1 cellular context compared by ENCODE assay signal in genomic region chr20:37337208-37337955, GRCh38.
TF ChIP-seq lines count a peak whose summit lies in the region.

No MANE protein-coding gene starts in this region.

TF ChIP-seq in HepG2, 621 proteins besides CTCF, POLR2A, EP300 and RAD21 (continued from another document and continues in another):
- TF ChIP-seq ZBTB7A (CRISPR knock-in tag; IDR thresholded peaks at IDR 0.05) (peak; percentile 86; the same call in 1 of the 2 replicates), ZNF652 (CRISPR knock-in tag; IDR thresholded peaks at IDR 0.05; ENCODE audit: borderline replicate concordance, low read depth) (no peak), ZNF274 (CRISPR knock-in tag; IDR thresholded peaks at IDR 0.05) (no peak), DPF2 (CRISPR knock-in tag; IDR thresholded peaks at IDR 0.05; ENCODE audit: borderline replicate concordance, low read depth) (peak; percentile 82; the same call in 1 of the 2 replicates), ATF1 (CRISPR knock-in tag; IDR thresholded peaks at IDR 0.05) (no peak), NFKB2 (CRISPR knock-in tag; IDR thresholded peaks at IDR 0.05; ENCODE audit: borderline replicate concordance) (no peak), ZNF232 (CRISPR knock-in tag; IDR thresholded peaks at IDR 0.05; ENCODE audit: borderline replicate concordance) (no peak; the same call in 1 of the 2 replicates), SIN3A (IDR thresholded peaks at IDR 0.05; ENCODE audit: borderline replicate concordance, low read depth, low read length) (0 out of 2 replicates have a peak, but pooled peaks have one; percentile 22), GFI1 (CRISPR knock-in tag; IDR thresholded peaks at IDR 0.05; ENCODE audit: borderline replicate concordance) (0 out of 2 replicates have a peak, but pooled peaks have one; percentile 38), ZNF337 (CRISPR knock-in tag; IDR thresholded peaks at IDR 0.05; ENCODE audit: borderline replicate concordance, low read depth) (0 out of 2 replicates have a peak, but pooled peaks have one; percentile 89), MEIS1 (CRISPR knock-in tag; IDR thresholded peaks at IDR 0.05; ENCODE audit: borderline replicate concordance) (peak; percentile 18; the same call in 1 of the 2 replicates), ZNF121 (CRISPR knock-in tag; IDR thresholded peaks at IDR 0.05) (peak; percentile 79), ZNF317 (CRISPR knock-in tag; IDR thresholded peaks at IDR 0.05) (0 out of 2 replicates have a peak, but pooled peaks have one; percentile 59), SMAD9 (CRISPR knock-in tag; IDR thresholded peaks at IDR 0.05) (0 out of 2 replicates have a peak, but pooled peaks have one; percentile 8), STAG1 (CRISPR knock-in tag; IDR thresholded peaks at IDR 0.05) (no peak), ETV6 (CRISPR knock-in tag; conservative IDR thresholded peaks at IDR 0.05) (no peak), NFKBIZ (CRISPR knock-in tag; IDR thresholded peaks at IDR 0.05) (no peak), SNAPC2 (CRISPR knock-in tag; IDR thresholded peaks at IDR 0.05) (peak; percentile 49; the same call in 1 of the 2 replicates), TMF1 (CRISPR knock-in tag; IDR thresholded peaks at IDR 0.05; ENCODE audit: low read depth) (peak; percentile 53; the same call in 1 of the 2 replicates), ZNF598 (CRISPR knock-in tag; IDR thresholded peaks at IDR 0.05; ENCODE audit: borderline replicate concordance) (peak; percentile 84; the same call in 1 of the 2 replicates), PHF5A (CRISPR knock-in tag; IDR thresholded peaks at IDR 0.05; ENCODE audit: low read depth, unreplicated experiment) (peak; percentile 54), ZBTB40 (IDR thresholded peaks at IDR 0.05) (no peak), ZBTB40 (CRISPR knock-in tag; IDR thresholded peaks at IDR 0.05) (no peak), SRSF9 (IDR thresholded peaks at IDR 0.05; ENCODE audit: borderline replicate concordance, insufficient read depth, low read depth, low read length, poor library complexity, severe bottlenecking) (no peak), RCOR2 (CRISPR knock-in tag; IDR thresholded peaks at IDR 0.05) (peak; percentile 93), HMG20A (CRISPR knock-in tag; IDR thresholded peaks at IDR 0.05; ENCODE audit: borderline replicate concordance) (peak; percentile 58; the same call in 1 of the 2 replicates), GABPA (IDR thresholded peaks at IDR 0.05; ENCODE audit: low read depth, low read length) (no peak), GABPA (CRISPR knock-in tag; IDR thresholded peaks at IDR 0.05; ENCODE audit: low read depth) (peak; percentile 39; the same call in 1 of the 2 replicates), ZNF580 (CRISPR knock-in tag; IDR thresholded peaks at IDR 0.05; ENCODE audit: borderline replicate concordance, low read depth) (no peak; the same call in 1 of the 2 replicates), KDM6A (CRISPR knock-in tag; IDR thresholded peaks at IDR 0.05; ENCODE audit: low read depth) (0 out of 2 replicates have a peak, but pooled peaks have one; percentile 40), ZNF34 (CRISPR knock-in tag; IDR thresholded peaks at IDR 0.05; ENCODE audit: borderline replicate concordance) (no peak), FOXO1 (CRISPR knock-in tag; IDR thresholded peaks at IDR 0.05) (peak; percentile 41), ZFP91 (CRISPR knock-in tag; IDR thresholded peaks at IDR 0.05; ENCODE audit: borderline replicate concordance) (peak; percentile 34), HNRNPK (IDR thresholded peaks at IDR 0.05; ENCODE audit: low read depth, low read length, poor library complexity, severe bottlenecking) (no peak), SSRP1 (CRISPR knock-in tag; IDR thresholded peaks at IDR 0.05) (no peak), ZNF878 (CRISPR knock-in tag; IDR thresholded peaks at IDR 0.05) (no peak), NCOA2 (CRISPR knock-in tag; IDR thresholded peaks at IDR 0.05) (peak; percentile 70), ZNF234 (CRISPR knock-in tag; conservative IDR thresholded peaks at IDR 0.05) (no peak), SKI (IDR thresholded peaks at IDR 0.05; ENCODE audit: partially characterized antibody) (peak; percentile 43), ZNF841 (CRISPR knock-in tag; IDR thresholded peaks at IDR 0.05; ENCODE audit: borderline replicate concordance) (no peak), ZNF569 (CRISPR knock-in tag; IDR thresholded peaks at IDR 0.05; ENCODE audit: borderline replicate concordance) (no peak), GMEB1 (CRISPR knock-in tag; IDR thresholded peaks at IDR 0.05; ENCODE audit: borderline replicate concordance) (peak; percentile 43; the same call in 1 of the 2 replicates), ZNF329 (CRISPR knock-in tag; IDR thresholded peaks at IDR 0.05; ENCODE audit: low read depth) (no peak), MLLT10 (CRISPR knock-in tag; IDR thresholded peaks at IDR 0.05) (no peak), ZMYM2 (CRISPR knock-in tag; IDR thresholded peaks at IDR 0.05) (peak; percentile 96), TBX3 (IDR thresholded peaks at IDR 0.05; ENCODE audit: borderline replicate concordance) (0 out of 2 replicates have a peak, but pooled peaks have one; percentile 10), ETV5 (CRISPR knock-in tag; IDR thresholded peaks at IDR 0.05; ENCODE audit: borderline replicate concordance) (peak; percentile 79; the same call in 1 of the 2 replicates), KDM5A (IDR thresholded peaks at IDR 0.05; ENCODE audit: borderline replicate concordance, low read length) (no peak), TARDBP (CRISPR knock-in tag; IDR thresholded peaks at IDR 0.05) (peak; percentile 83), PHF20 (CRISPR knock-in tag; IDR thresholded peaks at IDR 0.05) (no peak), GATAD2A (CRISPR knock-in tag; IDR thresholded peaks at IDR 0.05) (peak; percentile 87), ZNF607 (CRISPR knock-in tag; IDR thresholded peaks at IDR 0.05; ENCODE audit: borderline replicate concordance) (no peak), ZNF484 (CRISPR knock-in tag; IDR thresholded peaks at IDR 0.05; ENCODE audit: borderline replicate concordance, low read depth) (no peak), ZNF230 (CRISPR knock-in tag; IDR thresholded peaks at IDR 0.05) (no peak), ZNF563 (CRISPR knock-in tag; IDR thresholded peaks at IDR 0.05) (no peak), FOXA3 (CRISPR knock-in tag; IDR thresholded peaks at IDR 0.05) (peak; percentile 79; the same call in 1 of the 2 replicates), TOPORS (CRISPR knock-in tag; IDR thresholded peaks at IDR 0.05) (peak; percentile 36; the same call in 1 of the 2 replicates), ZC3H4 (CRISPR knock-in tag; IDR thresholded peaks at IDR 0.05; ENCODE audit: borderline replicate concordance) (peak; percentile 69; the same call in 1 of the 2 replicates), ZSCAN21 (CRISPR knock-in tag; IDR thresholded peaks at IDR 0.05; ENCODE audit: borderline replicate concordance) (no peak), SOX13 (IDR thresholded peaks at IDR 0.05) (no peak), SOX13 (CRISPR knock-in tag; conservative IDR thresholded peaks at IDR 0.05 in 1 of 2, IDR thresholded peaks at IDR 0.05 in 1 of 2) (peak in 1 of 2 experiments; percentile 54; a peak in 2 of 4 replicates), MXD4 (CRISPR knock-in tag; IDR thresholded peaks at IDR 0.05) (0 out of 2 replicates have a peak, but pooled peaks have one; percentile 61), PHF8 (CRISPR knock-in tag; IDR thresholded peaks at IDR 0.05) (0 out of 2 replicates have a peak, but pooled peaks have one; percentile 8), CSRNP1 (CRISPR knock-in tag; IDR thresholded peaks at IDR 0.05) (no peak; the same call in 1 of the 2 replicates), ZNF33B (CRISPR knock-in tag; IDR thresholded peaks at IDR 0.05) (no peak), ZNF501 (CRISPR knock-in tag; IDR thresholded peaks at IDR 0.05) (peak; percentile 55; the same call in 1 of the 2 replicates)
